ENCODE assay signal across 8 cellular contexts in the genomic region with DNA sequence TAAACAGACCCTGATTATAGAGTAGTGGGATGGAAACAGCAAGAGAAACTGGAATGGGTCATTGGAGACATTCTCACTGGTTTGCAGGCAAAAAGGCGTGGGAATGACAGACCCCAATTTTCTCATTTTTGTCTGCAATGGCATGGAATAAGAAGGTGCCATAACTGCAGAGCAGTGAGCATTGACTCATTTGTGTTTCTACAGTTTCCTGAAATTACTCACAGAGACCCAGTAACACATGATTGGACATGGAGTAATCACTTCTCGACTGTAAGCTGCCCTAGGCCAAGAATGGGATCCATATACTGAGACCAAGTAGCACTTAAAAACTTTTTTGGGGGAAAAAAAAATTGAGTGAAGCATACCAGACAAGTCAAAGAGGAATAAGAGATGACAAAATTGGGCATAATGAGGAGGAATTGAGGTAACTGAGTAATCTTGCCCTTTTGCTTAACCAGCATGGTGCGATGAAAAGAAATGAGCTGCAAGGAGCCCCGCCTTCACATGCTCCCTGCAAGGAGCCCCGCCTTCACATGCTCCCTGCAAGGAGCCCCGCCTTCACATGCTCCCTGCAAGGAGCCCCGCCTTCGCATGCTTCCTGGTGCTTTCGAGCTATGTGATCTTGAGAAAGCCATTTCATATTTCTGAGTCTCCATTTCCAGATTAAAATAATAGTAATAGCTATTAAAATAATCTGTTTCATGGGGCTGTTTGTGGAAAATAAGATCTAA. TPM values are rescaled to one million over a fixed set of nuclear protein-coding genes. Genes with fewer than 3 reads are reported as not detected.
A peak's percentile ranks its signal among the peaks of the same experiment; 100 is the strongest.
DNase-seq lines count a peak whose midpoint lies in the region; ATAC-seq and TF ChIP-seq lines count a peak whose summit lies in the region.

No MANE protein-coding gene starts in this region.

- TF ChIP-seq POLR2A in ovary (IDR thresholded peaks at IDR 0.05): no peak

- ATAC-seq in HG03039 (IDR thresholded peaks at IDR 0.05; ENCODE audit: unreplicated experiment) (peak; percentile 60), left colon (peak; percentile 64), upper lobe of right lung (peak; percentile 95)

- no peak for TF ChIP-seq EP300 in ovary (IDR thresholded peaks at IDR 0.05)

- H3K4me1 ChIP-seq in upper lobe of right lung (peaks cover 8% of the 10 kb centered on the region), ovary (ENCODE audit: insufficient read depth) (no peaks in the 10 kb centered on the region)

- H3K4me3 ChIP-seq in upper lobe of right lung (no peak overlapping the region), ovary (no peak overlapping the region)

- no peak for TF ChIP-seq CTCF in upper lobe of right lung (IDR thresholded peaks at IDR 0.05)
- no peak for TF ChIP-seq CTCF in ovary (IDR thresholded peaks at IDR 0.05)

- H3K36me3 ChIP-seq in upper lobe of right lung (no peaks in the 10 kb centered on the region), ovary (no peaks in the 10 kb centered on the region)

- peak; percentile 72 for DNase-seq in Caki2 (ENCODE audit: low read depth)
- peak; percentile 48 for DNase-seq in activated T-cell treated with anti-CD3 and anti-CD28 coated beads for 1 hour (ENCODE audit: low read depth)
- DNase-seq in left colon: peak; percentile 55 to 80
- peak; percentile 81 for DNase-seq in upper lobe of right lung
- no peak for DNase-seq in ovary
- no peak for DNase-seq in SHP77 treated with DMSO at 0.1 percent for 48 hours (lab: John Stamatoyannopoulos, UW)
- no peak for DNase-seq in NOMO-1 (lab: John Stamatoyannopoulos, UW; ENCODE audit: unreplicated experiment in 2 of 2)

- H3K9me3 ChIP-seq in upper lobe of right lung (no peaks in the 10 kb centered on the region), ovary (no peaks in the 10 kb centered on the region)

- H3K27ac ChIP-seq in upper lobe of right lung (peak overlapping the region; percentile 20), ovary (no peak overlapping the region)

- in situ Hi-C loops in Caki2 (cut with HindIII; ENCODE audit: low pct_unique_long_range_greater_than_20kb, low sequenced_read_pairs): no loop called here

- WGBS in ovary, 3 donors: 84 to 88% (median 84%) methylated on average over 9 of the region's 9 CpGs

- intact Hi-C loops in left colon (cut with DNase I, micrococcal nuclease) (no loop called here), upper lobe of right lung (cut with DNase I) (no loop called here), ovary (cut with DNase I) (no loop called here)

- no peaks in the 10 kb centered on the region for H3K27me3 ChIP-seq in upper lobe of right lung
- H3K27me3 ChIP-seq in ovary: no peaks in the 10 kb centered on the region

RNA-seq across cellular contexts. Expression of a gene that starts 44.2 kb away (rescaled TPM):
- total RNA-seq in Caki2 (2014; rRNA removed; shearing (Covaris generic); ENCODE audit: low replicate concordance): 1.1 and 2.5 TPM in 2 replicates
- total RNA-seq in left colon: 100 to 1,000 TPM; 112 to 125 TPM
- total RNA-seq in upper lobe of right lung: 69.5 TPM
- total RNA-seq in ovary: 1 to 10 TPM; 1.0 to 7.1 (median 2.6) TPM
- polyA plus RNA-seq in ovary: 1 to 10 TPM in 1 of 2 donors, under 1 TPM in 1; 0.84 to 5.8 TPM

RNA-seq across cellular contexts. Expression of a gene that starts 51.1 kb away (rescaled TPM):
- 96.3 and 103 TPM in 2 replicates for total RNA-seq in Caki2 (2014; rRNA removed; shearing (Covaris generic); ENCODE audit: low replicate concordance)
- total RNA-seq in left colon: 10 to 100 TPM; 90.0 to 95.3 TPM
- total RNA-seq in upper lobe of right lung: 41.9 TPM
- total RNA-seq in ovary: 10 to 100 TPM; 44.1 to 64.8 (median 44.4) TPM
- 10 to 100 TPM; 12.4 to 29.5 TPM for polyA plus RNA-seq in ovary

Comparison
In these comparisons a context has a peak if more than half of its experiments do, and no peak if none do; other contexts are left out.
1. DNase-seq: peak in Caki2 (single experiment), activated T-cell treated with anti-CD3 and anti-CD28 coated beads for 1 hour (single experiment), left colon (2 of 2) and upper lobe of right lung (single experiment); none in ovary (0 of 5), SHP77 treated with DMSO at 0.1 percent for 48 hours (single experiment) and NOMO-1 (0 of 2).
2. Peak in every context shown above with its lines, with median percentiles within 50 percentile points of each other: ATAC-seq.